26 cellular contexts compared by ENCODE assay signal in genomic region chr14:21278632-21279031, GRCh38. TPM values are rescaled to one million over a fixed set of nuclear protein-coding genes. Genes with fewer than 3 reads are reported as not detected.
"Had no signal": no experiment of that assay in that cellular context is flagged by ENCODE, and none has a peak within 500 bp of the region (broad histone marks: within the 10 kb centered on the region; RNA-seq: fewer than 3 reads in every experiment).

No MANE protein-coding gene starts in this region.

- H3K9ac ChIP-seq: neural progenitor cell, parathyroid adenoma had no signal

- H3K9me3 ChIP-seq: esophagus muscularis mucosa, right atrium auricular region, suprapubic skin, transverse colon, upper lobe of right lung, uterus had no signal

- H3K4me1 ChIP-seq: esophagus muscularis mucosa, neural progenitor cell, parathyroid adenoma, right atrium auricular region, suprapubic skin, transverse colon, upper lobe of right lung, uterus had no signal

- H3K27ac ChIP-seq: esophagus muscularis mucosa, neural progenitor cell, parathyroid adenoma, right atrium auricular region, suprapubic skin, transverse colon, upper lobe of right lung, uterus had no signal

- ATAC-seq: left lobe of liver; naive thymus-derived CD4-positive, alpha-beta T cell; sciatic nerve; stimulated activated naive CD8-positive, alpha-beta T cell treated with anti-CD3 and anti-CD28 coated beads, Interleukin-15, amount 100 ng/mL, for 72 hours; upper lobe of right lung had no signal

- H3K4me2 ChIP-seq: neural progenitor cell, smooth muscle cell had no signal

- H2AFZ ChIP-seq: neural progenitor cell, parathyroid adenoma had no signal

- H3K4me3 ChIP-seq: esophagus muscularis mucosa, lung, neural progenitor cell, right atrium auricular region, smooth muscle cell, suprapubic skin, transverse colon, upper lobe of right lung, uterus had no signal

- H3K79me2 ChIP-seq: parathyroid adenoma had no signal

- H3K36me3 ChIP-seq: esophagus muscularis mucosa, neural progenitor cell, right atrium auricular region, suprapubic skin, transverse colon, upper lobe of right lung, uterus had no signal

- DNase-seq: effector memory CD4-positive, alpha-beta T cell; foreskin melanocyte; kidney; mesendoderm; midbrain; naive thymus-derived CD4-positive, alpha-beta T cell; stimulated activated CD4-positive, alpha-beta T cell treated with anti-CD3 and anti-CD28 coated beads, Interleukin-12 subunit alpha, Interleukin-12 subunit beta, amount 100 ng/mL, for 4 hours; stimulated activated CD4-positive, alpha-beta T cell treated with anti-CD3 and anti-CD28 coated beads, Interleukin-1b, Interleukin-23, amount 100 ng/mL, for 48 hours; stimulated activated CD4-positive, alpha-beta T cell treated with anti-CD3 and anti-CD28 coated beads, Interleukin-4, amount 100 ng/mL, for 1 hour; stimulated activated CD8-positive, alpha-beta memory T cell treated with anti-CD3 and anti-CD28 coated beads, Interleukin-4, amount 100 ng/mL, for 48 hours; stimulated activated naive CD4-positive, alpha-beta T cell; stimulated activated naive CD8-positive, alpha-beta T cell treated with anti-CD3 and anti-CD28 coated beads, Interleukin-15, amount 100 ng/mL, for 72 hours; transverse colon; upper lobe of right lung; uterus had no signal

- H3K27me3 ChIP-seq: esophagus muscularis mucosa, neural progenitor cell, right atrium auricular region, suprapubic skin, transverse colon, upper lobe of right lung, uterus had no signal

RNA-seq across cellular contexts. Expression of gene RPGRIP1, which starts 1.3 kb away (rescaled TPM):
- total RNA-seq: endothelial cell of umbilical vein, epithelial cell of proximal tubule, esophagus muscularis mucosa, smooth muscle cell, suprapubic skin had no signal
- polyA plus RNA-seq: endothelial cell of umbilical vein; naive thymus-derived CD4-positive, alpha-beta T cell; smooth muscle cell had no signal
